ENCODE assay signal across 17 cellular contexts in the genomic region with DNA sequence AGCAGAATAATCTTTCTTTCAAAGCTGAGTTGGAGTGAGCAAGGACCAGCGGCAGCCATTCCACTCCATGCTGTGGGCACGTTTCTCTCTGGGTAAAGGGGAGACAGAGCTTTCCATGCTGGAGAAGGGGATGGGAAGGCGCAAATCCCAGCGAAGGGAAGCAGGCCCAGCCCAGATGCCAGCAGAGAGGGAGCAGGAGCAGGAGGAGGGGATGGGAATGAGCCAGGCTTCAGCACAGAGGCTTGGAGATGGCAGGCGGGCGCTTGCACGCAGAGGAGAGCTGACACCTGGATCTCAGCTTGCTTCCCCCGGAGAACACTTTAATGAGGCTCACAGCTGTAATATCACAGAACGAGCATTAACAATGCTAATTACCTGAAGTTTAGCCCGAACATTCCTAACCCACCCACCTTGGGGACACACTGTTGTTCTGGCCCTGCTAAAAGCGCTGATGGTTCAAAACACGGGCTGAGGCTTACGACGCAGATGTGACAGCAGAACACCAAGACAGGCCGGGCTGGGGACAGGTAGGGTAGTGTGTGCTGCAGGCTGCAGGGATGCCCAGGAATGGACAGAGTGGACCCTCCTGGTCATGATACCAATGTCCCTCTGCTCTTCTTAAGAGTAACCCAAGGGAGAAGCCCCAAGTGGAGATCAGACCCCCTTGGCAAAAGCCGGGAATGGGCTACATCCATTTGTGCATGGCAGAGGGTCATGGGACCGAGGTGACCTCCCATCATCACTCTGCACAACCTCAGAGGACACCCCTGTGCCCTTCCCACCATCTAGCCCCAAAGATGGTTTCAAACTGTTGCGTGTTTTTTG.
A peak's percentile ranks its signal among the peaks of the same experiment; 100 is the strongest.
DNase-seq lines count a peak whose midpoint lies in the region; ATAC-seq, FAIRE-seq and TF ChIP-seq lines count a peak whose summit lies in the region.
"Had no signal": no experiment of that assay in that cellular context is flagged by ENCODE, and none has a peak within 500 bp of the region (broad histone marks: within the 10 kb centered on the region; RNA-seq: fewer than 3 reads in every experiment).

No MANE protein-coding gene starts in this region.

- no peak overlapping the region for H2BK20ac ChIP-seq in H1 (ENCODE audit: low read length)

- H3K14ac ChIP-seq in H1 (ENCODE audit: insufficient read length): no peak overlapping the region
- no peak overlapping the region for H3K14ac ChIP-seq in neuronal stem cell (ENCODE audit: low read length)

- H2BK15ac ChIP-seq in H1 (ENCODE audit: low read length): no peak overlapping the region
- H2BK15ac ChIP-seq in neuronal stem cell (ENCODE audit: low read length): no peak overlapping the region

- FAIRE-seq in H1 (lab: Jason Lieb, UNC): no peak

- 88% methylated on average over 18 of the region's 18 CpGs; no CpG with 5 or more reads in 1 of the 2 experiments for WGBS in H1 (ENCODE audit: extremely low coverage in 1 of 2, insufficient coverage in 1 of 2, insufficient read length in 1 of 2, insufficient replicate concordance in 2 of 2, low coverage in 1 of 2, low lambda C conversion rate in 2 of 2, missing lambda C conversion rate in 1 of 2), 2 experiments
- no CpG with 5 or more reads among the region's 18 CpGs for WGBS in neuronal stem cell (ENCODE audit: extremely low coverage in 2 of 2, insufficient read length in 2 of 2, insufficient replicate concordance in 1 of 2), 2 donors

- H3K36me3 ChIP-seq in BLaER1: no peaks in the 10 kb centered on the region
- no peaks in the 10 kb centered on the region for H3K36me3 ChIP-seq in H1 (ENCODE audit: control insufficient read depth in 2 of 4, insufficient read depth in 4 of 4, low read length in 3 of 4)
- no peaks in the 10 kb centered on the region for H3K36me3 ChIP-seq in neuronal stem cell (replicated peaks in 1 of 2; ENCODE audit: control insufficient read depth in 2 of 2, insufficient read depth in 2 of 2, low read length in 2 of 2)
- H3K36me3 ChIP-seq: MG63, Peyer's patch had no signal

- H3K36me3 Mint-ChIP-seq in naive thymus-derived CD8-positive, alpha-beta T cell: no peaks in the 10 kb centered on the region

- H3K4me1 ChIP-seq in BLaER1 (peaks cover 70% of the 10 kb centered on the region), H1 (replicated peaks in 1 of 4; ENCODE audit: control insufficient read depth in 3 of 4, insufficient read depth in 4 of 4, low read length in 3 of 4) (peaks cover 2 to 8% (median 3%) of the 10 kb centered on the region in 4 experiments; a peak in 6 of 7 replicates), neuronal stem cell (ENCODE audit: control insufficient read depth in 2 of 2, insufficient read depth in 1 of 2, low read depth in 1 of 2, low read length in 2 of 2) (peaks cover 7 to 15% of the 10 kb centered on the region in 2 donors)
- H3K4me1 ChIP-seq: Peyer's patch had no signal

- H2AK5ac ChIP-seq in H1 (ENCODE audit: low read depth, low read length): no peak overlapping the region
- no peak overlapping the region for H2AK5ac ChIP-seq in neuronal stem cell (ENCODE audit: low read depth, low read length)

- POLR2A ChIA-PET in H1 (lab: Charles Lee; ENCODE audit: partially characterized antibody): interaction anchor here (0.6 kb wide), 1 partner anchor 57 kb away, joined by 3 read pairs; no protein-coding TSS in a partner anchor
- POLR2A ChIA-PET in naive thymus-derived CD8-positive, alpha-beta T cell (lab: Charles Lee): no interaction called here

- no peaks in the 10 kb centered on the region for H3K27me3 ChIP-seq in BLaER1
- H3K27me3 ChIP-seq in H1 (replicated peaks in 1 of 4; ENCODE audit: control insufficient read depth in 3 of 4, extremely low read depth in 1 of 4, insufficient read depth in 3 of 4, low read length in 3 of 4): no peaks in the 10 kb centered on the region
- peaks cover 0 to 10% (median 0%) of the 10 kb centered on the region in 3 experiments for H3K27me3 ChIP-seq in neuronal stem cell (ENCODE audit: control insufficient read depth in 3 of 3, insufficient read depth in 3 of 3, low read depth in 1 of 3, low read length in 3 of 3)
- H3K27me3 ChIP-seq: MG63, Peyer's patch had no signal

- no peak overlapping the region for H3K9ac ChIP-seq in BLaER1
- no peak overlapping the region for H3K9ac ChIP-seq in H1 (replicated peaks in 1 of 4; ENCODE audit: extremely low read depth in 1 of 4, low read depth in 3 of 4, low read length in 3 of 4)
- H3K9ac ChIP-seq in neuronal stem cell (ENCODE audit: low read depth, low read length, poor library complexity): no peak overlapping the region

- no peak for TF ChIP-seq POLR2A in H1 (IDR thresholded peaks at IDR 0.05; ENCODE audit: control extremely low read depth in 1 of 2, low read depth in 2 of 2, low read length in 2 of 2)

- DNase-seq in NCI-H2171 treated with DMSO at 0.1 percent for 48 hours (lab: John Stamatoyannopoulos, UW): peak; percentile 74
- peak in 1 of 2 experiments; percentile 19 for DNase-seq in H1 (ENCODE audit: low read depth in 1 of 2, low spot score in 2 of 2)
- DNase-seq in neuronal stem cell (ENCODE audit: low spot score): no peak
- no peak for DNase-seq in middle frontal gyrus (ENCODE audit: extremely low spot score, low spot score)
- no peak for DNase-seq in naive thymus-derived CD8-positive, alpha-beta T cell
- DNase-seq in NCI-H345 (lab: John Stamatoyannopoulos, UW): no peak
- DNase-seq: Calu3; CD4-positive, alpha-beta T cell; DND-41; GDM1; MG63; NCI-H1105; NCI-H187; SHP77 treated with DMSO at 0.1 percent for 48 hours had no signal

- H2BK120ac ChIP-seq in H1 (replicated peaks; ENCODE audit: low read depth, low read length) (no peak overlapping the region), neuronal stem cell (ENCODE audit: low read depth, low read length) (no peak overlapping the region)

- CTCF ChIA-PET in H1 (lab: Charles Lee; ENCODE audit: partially characterized antibody): interaction anchor here (0.9 to 1.3 kb wide), 2 partner anchors 12 to 226 kb away, joined by 3 to 4 read pairs; no protein-coding TSS in a partner anchor

- H3K56ac ChIP-seq in H1 (replicated peaks; ENCODE audit: insufficient read length, low read depth, low read length): no peak overlapping the region

- no peaks in the 10 kb centered on the region for H3K79me2 ChIP-seq in H1 (ENCODE audit: control insufficient read depth in 1 of 2, insufficient read depth in 2 of 2, low read length in 2 of 2)

- H3K4me3 ChIP-seq in BLaER1 (no peak overlapping the region), H1 (ENCODE audit: extremely low read depth in 1 of 4, insufficient read depth in 2 of 4, low read depth in 3 of 4, low read length in 4 of 4) (no peak overlapping the region), neuronal stem cell (ENCODE audit: low read length in 2 of 2) (no peak overlapping the region)
- H3K4me3 ChIP-seq: MG63, Peyer's patch had no signal

- H3K4me2 ChIP-seq in BLaER1 (peak overlapping the region; percentile 80), H1 (ENCODE audit: insufficient read depth in 1 of 2, low read depth in 2 of 2, low read length in 2 of 2) (no peak overlapping the region), neuronal stem cell (ENCODE audit: insufficient read depth, low read length, poor library complexity, severe bottlenecking) (no peak overlapping the region)

- no peak overlapping the region for H3K18ac ChIP-seq in H1 (ENCODE audit: extremely low read depth, low read length)
- peak overlapping the region; percentile 4 for H3K18ac ChIP-seq in neuronal stem cell (ENCODE audit: low read length)

- no peaks in the 10 kb centered on the region for H3K9me3 Mint-ChIP-seq in naive thymus-derived CD8-positive, alpha-beta T cell
- H3K9me3 Mint-ChIP-seq: CD4-positive, alpha-beta T cell had no signal

- H2AFZ ChIP-seq in H1 (ENCODE audit: low read length) (no peak overlapping the region), neuronal stem cell (ENCODE audit: low read length) (no peak overlapping the region)

- H3K4me3 Mint-ChIP-seq in naive thymus-derived CD8-positive, alpha-beta T cell: no peak overlapping the region
- H3K4me3 Mint-ChIP-seq: CD4-positive, alpha-beta T cell had no signal

- no peaks in the 10 kb centered on the region for H3K23me2 ChIP-seq in H1 (ENCODE audit: low read depth, low read length)

- H4K91ac ChIP-seq in H1 (replicated peaks; ENCODE audit: insufficient read length, low read length) (no peak overlapping the region), neuronal stem cell (ENCODE audit: low read depth, low read length, poor library complexity) (no peak overlapping the region)

- H3K9me3 ChIP-seq in BLaER1: no peaks in the 10 kb centered on the region
- no peaks in the 10 kb centered on the region for H3K9me3 ChIP-seq in H1 (ENCODE audit: insufficient read depth in 2 of 2, low read depth in 1 of 2, low read length in 1 of 2)
- H3K9me3 ChIP-seq in neuronal stem cell (replicated peaks in 1 of 2; ENCODE audit: control insufficient read depth in 2 of 2, insufficient read depth in 1 of 2, low read depth in 1 of 2, low read length in 2 of 2): no peaks in the 10 kb centered on the region
- H3K9me3 ChIP-seq: MG63, Peyer's patch had no signal

- no peak overlapping the region for H3K27ac Mint-ChIP-seq in naive thymus-derived CD8-positive, alpha-beta T cell
- H3K27ac Mint-ChIP-seq: CD4-positive, alpha-beta T cell had no signal

- H3K23ac ChIP-seq in H1 (ENCODE audit: insufficient read length): no peak overlapping the region
- no peak overlapping the region for H3K23ac ChIP-seq in neuronal stem cell (ENCODE audit: low read depth, low read length, poor library complexity)

- peaks cover 0 to 6% (median under 1%) of the 10 kb centered on the region in 4 donors for H3K4me1 Mint-ChIP-seq in naive thymus-derived CD8-positive, alpha-beta T cell

- H3K27me3 Mint-ChIP-seq in naive thymus-derived CD8-positive, alpha-beta T cell: peaks cover 2 to 14% (median 4%) of the 10 kb centered on the region in 5 donors
- H3K27me3 Mint-ChIP-seq: CD4-positive, alpha-beta T cell had no signal

- H3K79me1 ChIP-seq in H1 (ENCODE audit: low read depth, low read length) (no peaks in the 10 kb centered on the region), neuronal stem cell (ENCODE audit: low read depth, low read length) (no peaks in the 10 kb centered on the region)

- no peak for TF ChIP-seq EP300 in H1 (IDR thresholded peaks at IDR 0.05; ENCODE audit: borderline replicate concordance in 1 of 2, low read depth in 2 of 2, low read length in 2 of 2)

- H3K4ac ChIP-seq in H1 (replicated peaks; ENCODE audit: insufficient read length, low read depth, low read length) (no peak overlapping the region), neuronal stem cell (ENCODE audit: low read length) (no peak overlapping the region)

- no peak overlapping the region for H4K5ac ChIP-seq in H1 (ENCODE audit: insufficient read length, low read depth, low read length)

- no peak for TF ChIP-seq CTCF in H1 (IDR thresholded peaks at IDR 0.05; ENCODE audit: control extremely low read depth in 1 of 3, insufficient read depth in 1 of 3, low read depth in 1 of 3, low read length in 3 of 3)

- H4K8ac ChIP-seq in H1 (ENCODE audit: extremely low read depth, insufficient read depth, low read length) (peak overlapping the region; percentile 29; the same call in 1 of the 2 replicates), neuronal stem cell (ENCODE audit: low read depth, low read length) (no peak overlapping the region)

- no peak for ATAC-seq in naive thymus-derived CD8-positive, alpha-beta T cell
- no peak for ATAC-seq in HG02588 (IDR thresholded peaks at IDR 0.05; ENCODE audit: unreplicated experiment)

- TF ChIP-seq RAD21 in H1 (IDR thresholded peaks at IDR 0.05 in 1 of 2, conservative IDR thresholded peaks at IDR 0.05 in 1 of 2; ENCODE audit: low read depth in 2 of 2, low read length in 2 of 2): no peak

- no peak overlapping the region for H2BK5ac ChIP-seq in H1 (ENCODE audit: low read depth, low read length)
- H2BK5ac ChIP-seq in neuronal stem cell (ENCODE audit: low read length): no peak overlapping the region

- H2BK12ac ChIP-seq in H1 (ENCODE audit: low read depth, low read length): no peak overlapping the region
- H2BK12ac ChIP-seq in neuronal stem cell (ENCODE audit: low read length): no peak overlapping the region

- H3K27ac ChIP-seq in BLaER1: peak overlapping the region; percentile 8; the same call in 1 of the 2 replicates
- no peak overlapping the region for H3K27ac ChIP-seq in H1 (ENCODE audit: low read depth, low read length)
- H3K27ac ChIP-seq in neuronal stem cell (replicated peaks; ENCODE audit: low read length): no peak overlapping the region
- H3K27ac ChIP-seq: Peyer's patch had no signal

- H4K20me1 ChIP-seq in BLaER1 (no peaks in the 10 kb centered on the region), H1 (replicated peaks in 1 of 2; ENCODE audit: control insufficient read depth in 1 of 2, insufficient read depth in 2 of 2, low read length in 2 of 2) (no peaks in the 10 kb centered on the region)
